ENCODE assay signal across 15 cellular contexts in genomic region chr15:30882861-30883433, GRCh38. TPM values are rescaled to one million over a fixed set of nuclear protein-coding genes. Genes with fewer than 3 reads are reported as not detected.
DNase-seq lines count a peak whose midpoint lies in the region; ATAC-seq lines count a peak whose summit lies in the region.
"Had no signal": no experiment of that assay in that cellular context is flagged by ENCODE, and none has a peak within 500 bp of the region (broad histone marks: within the 10 kb centered on the region; RNA-seq: fewer than 3 reads in every experiment).

No MANE protein-coding gene starts in this region.

- no peak overlapping the region for H3K27ac Mint-ChIP-seq in T-helper 2 cell treated with Interferon-gamma antibody and Interleukin-4, amounts not matched to agents 5 μg/mL and 100 μg/mL, for 36 hours
- no peak overlapping the region for H3K27ac Mint-ChIP-seq in activated T-helper 17 cell treated with anti-CD3 and anti-CD28 coated beads, Interleukin-2, amount 50 U/mL, for 72 hours
- H3K27ac Mint-ChIP-seq: endodermal cell had no signal

- H3K4me3 ChIP-seq in Jurkat, Clone E6-1 (ENCODE audit: low read length), result peak overlapping the region; percentile 2; the same call in 1 of the 2 replicates
- H3K4me3 ChIP-seq: SJSA1, thoracic aorta had no signal

- peak; percentile 85 for ATAC-seq in activated T-helper 17 cell treated with anti-CD3 and anti-CD28 coated beads, Interleukin-2, amount 50 U/mL, for 72 hours (replicated peaks)
- no peak for ATAC-seq in GM18498 (IDR thresholded peaks at IDR 0.05; ENCODE audit: unreplicated experiment)
- ATAC-seq: left colon, right cardiac atrium had no signal

- H3K9me3 Mint-ChIP-seq in T-helper 2 cell treated with Interferon-gamma antibody and Interleukin-4, amounts not matched to agents 5 μg/mL and 100 μg/mL, for 36 hours, result peaks cover 4% of the 10 kb centered on the region
- peaks cover 4% of the 10 kb centered on the region for H3K9me3 Mint-ChIP-seq in activated T-helper 17 cell treated with anti-CD3 and anti-CD28 coated beads, Interleukin-2, amount 50 U/mL, for 72 hours

- H3K27me3 Mint-ChIP-seq in T-helper 2 cell treated with Interferon-gamma antibody and Interleukin-4, amounts not matched to agents 5 μg/mL and 100 μg/mL, for 36 hours (ENCODE audit: low read depth), result no peaks in the 10 kb centered on the region
- peaks cover 3% of the 10 kb centered on the region for H3K27me3 Mint-ChIP-seq in activated T-helper 17 cell treated with anti-CD3 and anti-CD28 coated beads, Interleukin-2, amount 50 U/mL, for 72 hours

- peaks cover 8% of the 10 kb centered on the region for H3K36me3 Mint-ChIP-seq in T-helper 2 cell treated with Interferon-gamma antibody and Interleukin-4, amounts not matched to agents 5 μg/mL and 100 μg/mL, for 36 hours (ENCODE audit: low read depth)
- H3K36me3 Mint-ChIP-seq in activated T-helper 17 cell treated with anti-CD3 and anti-CD28 coated beads, Interleukin-2, amount 50 U/mL, for 72 hours (ENCODE audit: low read depth), result peaks cover 26% of the 10 kb centered on the region

- H3K4me1 Mint-ChIP-seq in T-helper 2 cell treated with Interferon-gamma antibody and Interleukin-4, amounts not matched to agents 5 μg/mL and 100 μg/mL, for 36 hours (ENCODE audit: low read depth), result peaks cover 5% of the 10 kb centered on the region
- peaks cover 8% of the 10 kb centered on the region for H3K4me1 Mint-ChIP-seq in activated T-helper 17 cell treated with anti-CD3 and anti-CD28 coated beads, Interleukin-2, amount 50 U/mL, for 72 hours
- H3K4me1 Mint-ChIP-seq: endodermal cell had no signal

- DNase-seq in Jurkat, Clone E6-1 (ENCODE audit: low read depth, low spot score), result peak; percentile 71
- DNase-seq in T-helper 2 cell treated with Interferon-gamma antibody and Interleukin-4, amounts not matched to agents 5 μg/mL and 100 μg/mL, for 36 hours (ENCODE audit: low spot score), result peak; percentile 29
- peak; percentile 14 to 39 for DNase-seq in stimulated activated CD4-positive, alpha-beta T cell treated with anti-CD3 and anti-CD28 coated beads, Interleukin-15, amount 100 ng/mL, for 48 hours (ENCODE audit: low read depth in 2 of 2)
- DNase-seq in D341Med (ENCODE audit: low spot score), result no peak
- DNase-seq in amniotic stem cell (lab: John Stamatoyannopoulos, UW), result no peak
- DNase-seq: amygdala; endodermal cell; left colon; NCI-H446; right cardiac atrium; stimulated activated CD8-positive, alpha-beta memory T cell treated with anti-CD3 and anti-CD28 coated beads, Interleukin-4, amount 100 ng/mL, for 48 hours had no signal

- no peak overlapping the region for H3K4me3 Mint-ChIP-seq in T-helper 2 cell treated with Interferon-gamma antibody and Interleukin-4, amounts not matched to agents 5 μg/mL and 100 μg/mL, for 36 hours
- H3K4me3 Mint-ChIP-seq in activated T-helper 17 cell treated with anti-CD3 and anti-CD28 coated beads, Interleukin-2, amount 50 U/mL, for 72 hours, result no peak overlapping the region
- H3K4me3 Mint-ChIP-seq: endodermal cell had no signal

RNA-seq across cellular contexts. Expression of gene FAN1, which starts 20.8 kb away (rescaled TPM):
- 26.2 TPM for polyA plus RNA-seq in Jurkat, Clone E6-1 (2012; ENCODE audit: insufficient read depth, insufficient read length)
- total RNA-seq in activated T-helper 17 cell treated with anti-CD3 and anti-CD28 coated beads, Interleukin-2, amount 50 U/mL, for 72 hours, result 10 to 100 TPM; 15.9 to 17.8 TPM

Comparison
In these comparisons a context has a peak if more than half of its experiments do, and no peak if none do; other contexts are left out.
1. DNase-seq: peak in Jurkat, Clone E6-1 (single experiment), T-helper 2 cell treated with Interferon-gamma antibody and Interleukin-4, amounts not matched to agents 5 μg/mL and 100 μg/mL, for 36 hours (single experiment) and stimulated activated CD4-positive, alpha-beta T cell treated with anti-CD3 and anti-CD28 coated beads, Interleukin-15, amount 100 ng/mL, for 48 hours (2 of 2); none in D341Med (single experiment) and amniotic stem cell (single experiment).